ENCODE assay signal across 8 cellular contexts in genomic region chr19:10836478-10837325, GRCh38. TPM values are rescaled to one million over a fixed set of nuclear protein-coding genes. Genes with fewer than 3 reads are reported as not detected.
A peak's percentile ranks its signal among the peaks of the same experiment; 100 is the strongest.
DNase-seq lines count a peak whose midpoint lies in the region; TF ChIP-seq lines count a peak whose summit lies in the region.

No MANE protein-coding gene starts in this region.

- H3K23ac ChIP-seq in H9 (ENCODE audit: insufficient read length, low read depth, low read length), result no peak overlapping the region

- H3K9me3 Mint-ChIP-seq in CD8-positive, alpha-beta memory T cell, result peaks cover 0 to 9% (median 4%) of the 10 kb centered on the region in 5 donors
- peaks cover 20 to 25% of the 10 kb centered on the region in 2 experiments; a peak in 4 of 5 replicates for H3K9me3 Mint-ChIP-seq in H9

- no peak overlapping the region for H2AFZ ChIP-seq in H9 (ENCODE audit: low read length)

- peak in 3 of 5 donors; percentile 57 to 87 (median 70) for DNase-seq in CD8-positive, alpha-beta memory T cell
- DNase-seq in H9, result peak; percentile 82
- DNase-seq in NCI-H2171 treated with DMSO at 0.1 percent for 48 hours (lab: John Stamatoyannopoulos, UW), result peak; percentile 97
- peak; percentile 81 for DNase-seq in activated CD4-positive, CD25-positive, alpha-beta regulatory T cell treated with anti-CD3 and anti-CD28 coated beads, Interleukin-2, amount 50 U/mL, for 72 hours
- DNase-seq in stimulated activated CD8-positive, alpha-beta memory T cell treated with anti-CD3 and anti-CD28 coated beads, Interleukin-15, amount 100 ng/mL, for 48 hours (ENCODE audit: low read depth in 2 of 2), result peak; percentile 75 to 84
- DNase-seq in 8988T, result no peak

- peaks cover 7% of the 10 kb centered on the region for H3K4me1 ChIP-seq in CD8-positive, alpha-beta memory T cell (ENCODE audit: insufficient read depth, low read length)
- H3K4me1 ChIP-seq in H9 (ENCODE audit: insufficient read depth, low read length), result no peaks in the 10 kb centered on the region; the same call in 1 of the 2 replicates
- peaks cover 5 to 15% of the 10 kb centered on the region in 2 donors for H3K4me1 ChIP-seq in duodenal mucosa (ENCODE audit: control insufficient read depth in 1 of 2, insufficient read depth in 2 of 2, low read length in 2 of 2)
- no peaks in the 10 kb centered on the region for H3K4me1 ChIP-seq in mesodermal cell (ENCODE audit: control insufficient read depth, insufficient read depth, low read length, poor library complexity, severe bottlenecking)

- peak overlapping the region; percentile 93 for H3K4me3 ChIP-seq in CD8-positive, alpha-beta memory T cell (ENCODE audit: low read length)
- H3K4me3 ChIP-seq in duodenal mucosa (ENCODE audit: low read depth in 1 of 2, low read length in 2 of 2) (peak overlapping the region; percentile 80 to 83), mesodermal cell (ENCODE audit: extremely low read depth, insufficient read depth, low read length, poor library complexity, severe bottlenecking) (peak overlapping the region; percentile 56)

- no peak overlapping the region for H2BK20ac ChIP-seq in H9 (ENCODE audit: low read depth, low read length, poor library complexity, severe bottlenecking)

- H3K4me3 Mint-ChIP-seq in CD8-positive, alpha-beta memory T cell, result peak overlapping the region; percentile 88 to 98 (median 97)
- H3K4me3 Mint-ChIP-seq in H9, result peak overlapping the region; percentile 87 to 90

- peak overlapping the region; percentile 99; the same call in 1 of the 2 replicates for H3K14ac ChIP-seq in H9 (ENCODE audit: insufficient read depth, low read length)

- CTCF ChIA-PET in CD8-positive, alpha-beta memory T cell (lab: Charles Lee), result interaction anchor here (0.7 to 4.4 kb wide), 9 partner anchors 19 to 469 kb away, joined by 3 to 25 read pairs (median 6); partner anchors contain the start of genes CARM1, DNM2 and QTRT1

- H2AK5ac ChIP-seq in H9 (ENCODE audit: insufficient read length, low read length), result no peak overlapping the region

- H3K27me3 Mint-ChIP-seq in CD8-positive, alpha-beta memory T cell, result peaks cover 0 to 8% of the 10 kb centered on the region in 2 donors
- H3K27me3 Mint-ChIP-seq in H9 (ENCODE audit: low read depth), result peaks cover 31% of the 10 kb centered on the region

- H3K4ac ChIP-seq in H9 (ENCODE audit: low read depth, low read length), result no peak overlapping the region

- peaks cover 2 to 31% (median 5%) of the 10 kb centered on the region in 3 donors for H3K36me3 Mint-ChIP-seq in CD8-positive, alpha-beta memory T cell
- peaks cover 3 to 27% (median 16%) of the 10 kb centered on the region in 3 experiments; a peak in 6 of 7 replicates for H3K36me3 Mint-ChIP-seq in H9 (ENCODE audit: insufficient read depth in 1 of 3, low read depth in 3 of 3)

- H3K18ac ChIP-seq in H9 (ENCODE audit: insufficient read length, low read depth, low read length), result peak overlapping the region; percentile 94

- H3K9me3 ChIP-seq in CD8-positive, alpha-beta memory T cell (ENCODE audit: low read length), result no peaks in the 10 kb centered on the region
- H3K9me3 ChIP-seq in H9 (ENCODE audit: control insufficient read depth, low read depth, low read length), result no peaks in the 10 kb centered on the region
- H3K9me3 ChIP-seq in duodenal mucosa (ENCODE audit: control insufficient read depth in 1 of 2, low read length in 2 of 2), result peaks cover 0 to 4% of the 10 kb centered on the region in 2 donors
- peaks cover 7% of the 10 kb centered on the region for H3K9me3 ChIP-seq in mesodermal cell (ENCODE audit: control insufficient read depth, low read length)

- no peak overlapping the region for H2BK120ac ChIP-seq in H9 (ENCODE audit: low read depth, low read length, poor library complexity, severe bottlenecking)

- H4K91ac ChIP-seq in H9 (ENCODE audit: insufficient read length, low read depth, low read length), result no peak overlapping the region

- peak overlapping the region; percentile 77 for H2BK5ac ChIP-seq in H9 (ENCODE audit: insufficient read length, low read length)

- H3K4me2 ChIP-seq in H9 (ENCODE audit: insufficient read depth, insufficient read length, low read length), result peak overlapping the region; percentile 57

- peaks cover 14 to 20% (median 15%) of the 10 kb centered on the region in 3 donors for H3K4me1 Mint-ChIP-seq in CD8-positive, alpha-beta memory T cell
- H3K4me1 Mint-ChIP-seq in H9, result peaks cover 4 to 13% of the 10 kb centered on the region in 2 experiments

- H2BK15ac ChIP-seq in H9 (ENCODE audit: low read depth, low read length), result no peak overlapping the region

- H2BK12ac ChIP-seq in H9 (ENCODE audit: insufficient read length, low read depth, low read length), result no peak overlapping the region

- H3K23me2 ChIP-seq in H9 (ENCODE audit: insufficient read length, low read depth, low read length, poor library complexity, severe bottlenecking), result no peaks in the 10 kb centered on the region

- H3K56ac ChIP-seq in H9 (ENCODE audit: insufficient read length, low read depth, low read length), result no peak overlapping the region

- peak overlapping the region; percentile 44 for H4K5ac ChIP-seq in H9 (ENCODE audit: insufficient read length, low read depth, low read length)

- H3K36me3 ChIP-seq in CD8-positive, alpha-beta memory T cell (ENCODE audit: insufficient read depth, low read length), result no peaks in the 10 kb centered on the region
- H3K36me3 ChIP-seq in duodenal mucosa (ENCODE audit: control insufficient read depth in 1 of 2, insufficient read depth in 2 of 2, low read length in 2 of 2), result peaks cover 9 to 21% of the 10 kb centered on the region in 2 donors
- H3K36me3 ChIP-seq in mesodermal cell (ENCODE audit: control insufficient read depth, insufficient read depth, low read length), result peaks cover 30% of the 10 kb centered on the region

- no peak overlapping the region for H3T11ph ChIP-seq in H9 (ENCODE audit: low read length)

- no peak overlapping the region for H4K8ac ChIP-seq in H9 (replicated peaks; ENCODE audit: insufficient read length, low read depth, low read length)

- H3K79me2 ChIP-seq in H9 (ENCODE audit: insufficient read depth, low read length), result no peaks in the 10 kb centered on the region

- H3K27ac ChIP-seq in CD8-positive, alpha-beta memory T cell (ENCODE audit: low read depth, low read length), result peak overlapping the region; percentile 95
- peak overlapping the region; percentile 89 for H3K27ac ChIP-seq in H9 (ENCODE audit: insufficient read length, low read depth, low read length)
- peak overlapping the region; percentile 99 for H3K27ac ChIP-seq in duodenal mucosa (ENCODE audit: low read depth, low read length)
- H3K27ac ChIP-seq in mesodermal cell (ENCODE audit: low read depth, low read length, severe bottlenecking), result peak overlapping the region; percentile 100

- no peaks in the 10 kb centered on the region for H3K27me3 ChIP-seq in CD8-positive, alpha-beta memory T cell (ENCODE audit: insufficient read depth, low read length, poor library complexity, severe bottlenecking)
- H3K27me3 ChIP-seq in H9 (ENCODE audit: insufficient read depth, low read length), result no peaks in the 10 kb centered on the region
- no peaks in the 10 kb centered on the region for H3K27me3 ChIP-seq in duodenal mucosa (ENCODE audit: control insufficient read depth in 1 of 2, insufficient read depth in 2 of 2, low read length in 2 of 2)

- POLR2A ChIA-PET in CD8-positive, alpha-beta memory T cell (lab: Charles Lee), result interaction anchor here (0.5 to 2.2 kb wide), 14 partner anchors 28 to 418 kb away, joined by 3 to 14 read pairs (median 6); partner anchors contain the start of genes CARM1 and DNM2

- H3K9ac ChIP-seq in H9 (ENCODE audit: extremely low read depth, insufficient read length, low read length) (peak overlapping the region; percentile 93), duodenal mucosa (ENCODE audit: low read depth in 1 of 2, low read length in 2 of 2) (peak overlapping the region; percentile 84 to 87)

- H4K20me1 ChIP-seq in H9 (ENCODE audit: control insufficient read depth, insufficient read depth, insufficient read length), result no peaks in the 10 kb centered on the region

- WGBS in H9 (ENCODE audit: extremely low coverage, insufficient read length, low lambda C conversion rate), result no CpG with 5 or more reads among the region's 38 CpGs
- 45 to 49% methylated on average over 36 to 38 of the region's 38 CpGs for WGBS in mesodermal cell (ENCODE audit: insufficient coverage in 2 of 2), 2 experiments

- H3K27ac Mint-ChIP-seq in CD8-positive, alpha-beta memory T cell, result peak overlapping the region; percentile 97 to 100 (median 99)
- peak overlapping the region; percentile 100 for H3K27ac Mint-ChIP-seq in H9

- no peak for TF ChIP-seq CTCF in H9 (conservative IDR thresholded peaks at IDR 0.05)

- no peaks in the 10 kb centered on the region for H3K79me1 ChIP-seq in H9 (ENCODE audit: insufficient read depth, low read depth, low read length, poor library complexity, severe bottlenecking)

RNA-seq across cellular contexts. Expression of gene TMED1, which starts 0.7 kb away (rescaled TPM):
- total RNA-seq in CD8-positive, alpha-beta memory T cell, result 10 to 100 TPM; 15.7 to 16.6 TPM
- polyA plus RNA-seq in CD8-positive, alpha-beta memory T cell, result 29.9 TPM
- 32.1 and 32.3 TPM in 2 replicates for total RNA-seq in H9 (2021)
- 40.8 TPM for polyA plus RNA-seq in mesodermal cell (2013, experiment 1 of 2)
- 33.7 TPM for polyA plus RNA-seq in mesodermal cell (2013, experiment 2 of 2)

RNA-seq across cellular contexts. Expression of gene C19orf38, which starts 11.5 kb away (rescaled TPM):
- total RNA-seq in CD8-positive, alpha-beta memory T cell, result under 1 TPM; 0.44 to 0.48 TPM
- polyA plus RNA-seq in CD8-positive, alpha-beta memory T cell, result not detected
- 0.20 TPM in 1 of 2 replicates, not detected in the other for total RNA-seq in H9 (2021)
- 0.81 TPM for polyA plus RNA-seq in mesodermal cell (2013, experiment 1 of 2)
- not detected for polyA plus RNA-seq in mesodermal cell (2013, experiment 2 of 2)

RNA-seq across cellular contexts. Expression of gene CARM1, which starts 34.7 kb away (rescaled TPM):
- 10 to 100 TPM; 69.2 to 71.3 TPM for total RNA-seq in CD8-positive, alpha-beta memory T cell
- 0.51 TPM for polyA plus RNA-seq in CD8-positive, alpha-beta memory T cell
- total RNA-seq in H9 (2021), result 111 and 113 TPM in 2 replicates
- 93.2 TPM for polyA plus RNA-seq in mesodermal cell (2013, experiment 1 of 2)
- 83.9 TPM for polyA plus RNA-seq in mesodermal cell (2013, experiment 2 of 2)
